8 cellular contexts compared by ENCODE assay signal in genomic region chr3:71580636-71581215, GRCh38. TPM values are rescaled to one million over a fixed set of nuclear protein-coding genes. Genes with fewer than 3 reads are reported as not detected.
A peak's percentile ranks its signal among the peaks of the same experiment; 100 is the strongest.
DNase-seq lines count a peak whose midpoint lies in the region; ATAC-seq and TF ChIP-seq lines count a peak whose summit lies in the region.

No MANE protein-coding gene starts in this region.

- peak overlapping the region; percentile 95 for H3K4me2 ChIP-seq in skeletal muscle satellite cell (ENCODE audit: low read length)

- peak overlapping the region; percentile 98 for H3K4me3 Mint-ChIP-seq in T-helper 17 cell

- peak overlapping the region; percentile 90 for H3K9ac ChIP-seq in skeletal muscle satellite cell (ENCODE audit: low read depth, low read length)

- intact Hi-C loops in right cardiac atrium (cut with DNase I) = loop anchor here in 2 of 4 donors (5.0 to 10.0 kb wide), 5 partner anchors 273 to 576 kb away; no protein-coding TSS in a partner anchor

- H3K4me3 ChIP-seq in HFF-Myc (replicated peaks; ENCODE audit: low read depth, low read length) (peak overlapping the region; percentile 63), right cardiac atrium (ENCODE audit: low read length) (peak overlapping the region; percentile 85), skeletal muscle satellite cell (ENCODE audit: low read length) (peak overlapping the region; percentile 85)

- no peaks in the 10 kb centered on the region for H3K27me3 Mint-ChIP-seq in T-helper 17 cell

- H3K4me1 ChIP-seq in right cardiac atrium (ENCODE audit: control insufficient read depth, insufficient read depth, low read length) (no peaks in the 10 kb centered on the region), skeletal muscle satellite cell (ENCODE audit: control insufficient read depth, insufficient read depth, low read length) (peaks cover 44% of the 10 kb centered on the region)

- peak overlapping the region; percentile 30 for H3K27ac ChIP-seq in right cardiac atrium (ENCODE audit: low read length)

- H3K36me3 Mint-ChIP-seq in T-helper 17 cell (ENCODE audit: low read depth) = peaks cover 5% of the 10 kb centered on the region

- H3K9me3 ChIP-seq in T-helper 17 cell (ENCODE audit: control insufficient read depth, low read length, poor library complexity, severe bottlenecking) (no peaks in the 10 kb centered on the region), right cardiac atrium (ENCODE audit: control insufficient read depth, low read length) (no peaks in the 10 kb centered on the region), skeletal muscle satellite cell (replicated peaks; ENCODE audit: low read length) (no peaks in the 10 kb centered on the region)

- H3K36me3 ChIP-seq in skeletal muscle satellite cell (ENCODE audit: insufficient read depth, low read length) = no peaks in the 10 kb centered on the region

- ATAC-seq in T-helper 17 cell (no peak), right cardiac atrium (no peak), GM21576 (IDR thresholded peaks at IDR 0.05; ENCODE audit: unreplicated experiment) (no peak)

- no peak for DNase-seq in HFF-Myc (ENCODE audit: extremely low read depth, low read depth)
- no peak for DNase-seq in T-helper 17 cell
- DNase-seq in right cardiac atrium = no peak
- DNase-seq in ureter (ENCODE audit: low spot score) = no peak
- DNase-seq in iPS-NIHi11 (ENCODE audit: low spot score) = no peak
- no peak for DNase-seq in activated gamma-delta T cell treated with Interleukin-2 at 50 U/mL for 16 hours

- WGBS in right cardiac atrium = 59% methylated on average over 7 of the region's 7 CpGs

- H3K27ac Mint-ChIP-seq in T-helper 17 cell = peak overlapping the region; percentile 95

- H3K4me1 Mint-ChIP-seq in T-helper 17 cell = peaks cover 28% of the 10 kb centered on the region

- no peak for TF ChIP-seq CTCF in HFF-Myc (IDR thresholded peaks at IDR 0.05; ENCODE audit: low read depth, low read length, missing control alignments)

- H3K27me3 ChIP-seq in right cardiac atrium (ENCODE audit: control insufficient read depth, insufficient read depth) = no peaks in the 10 kb centered on the region
- H3K27me3 ChIP-seq in skeletal muscle satellite cell (ENCODE audit: control insufficient read depth, insufficient read depth, low read length) = no peaks in the 10 kb centered on the region

RNA-seq across cellular contexts. Expression of gene FOXP1, which starts 2.8 kb away (rescaled TPM):
- total RNA-seq in T-helper 17 cell (100 to 1,000 TPM; 377 to 395 TPM), right cardiac atrium (10 to 100 TPM; 57.4 to 63.4 (median 58.6) TPM), ureter (179 TPM)
- 13.6 TPM for polyA plus RNA-seq in right cardiac atrium
- 42.6 and 49.4 TPM in 2 replicates for total RNA-seq in skeletal muscle satellite cell (2012; rRNA removed)
